In the genomic region with DNA sequence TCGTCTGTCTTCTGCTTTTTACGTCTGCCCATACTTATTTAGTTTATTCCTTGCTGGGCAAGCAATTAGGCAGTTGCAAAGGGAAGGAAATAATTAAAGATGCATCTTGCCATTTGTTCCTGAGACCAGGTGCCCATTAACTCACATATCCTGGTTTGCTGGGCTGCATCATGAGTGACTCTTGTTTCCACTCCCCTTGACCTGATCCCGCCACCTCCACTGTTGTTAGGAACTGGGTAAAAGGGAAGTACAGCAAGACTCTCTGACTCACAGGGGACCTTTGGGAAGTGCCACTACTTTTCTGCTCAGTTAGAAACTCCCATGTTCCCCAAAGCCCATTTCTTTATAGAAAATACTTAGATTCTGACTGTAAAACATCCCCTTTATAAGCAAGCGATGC, we compare ENCODE assay signal across 1 cellular context.
TF ChIP-seq lines count a peak whose summit lies in the region.

No MANE protein-coding gene starts in this region.

TF ChIP-seq in HepG2, 621 proteins besides CTCF, POLR2A, EP300 and RAD21 (continued from another document):
- TF ChIP-seq, protein P1, sequence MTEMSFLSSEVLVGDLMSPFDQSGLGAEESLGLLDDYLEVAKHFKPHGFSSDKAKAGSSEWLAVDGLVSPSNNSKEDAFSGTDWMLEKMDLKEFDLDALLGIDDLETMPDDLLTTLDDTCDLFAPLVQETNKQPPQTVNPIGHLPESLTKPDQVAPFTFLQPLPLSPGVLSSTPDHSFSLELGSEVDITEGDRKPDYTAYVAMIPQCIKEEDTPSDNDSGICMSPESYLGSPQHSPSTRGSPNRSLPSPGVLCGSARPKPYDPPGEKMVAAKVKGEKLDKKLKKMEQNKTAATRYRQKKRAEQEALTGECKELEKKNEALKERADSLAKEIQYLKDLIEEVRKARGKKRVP (CRISPR knock-in tag; IDR thresholded peaks at IDR 0.05): no peak
- TF ChIP-seq ZFP36L1 (CRISPR knock-in tag; IDR thresholded peaks at IDR 0.05) (no peak), SMAD9 (CRISPR knock-in tag; IDR thresholded peaks at IDR 0.05) (no peak), BCL6 (CRISPR knock-in tag; IDR thresholded peaks at IDR 0.05) (no peak)
